In genomic region chr1:206872139-206872538, GRCh38 we compare ENCODE assay signal across 17 cellular contexts. TPM values are rescaled to one million over a fixed set of nuclear protein-coding genes. Genes with fewer than 3 reads are reported as not detected.
"Had no signal": no experiment of that assay in that cellular context is flagged by ENCODE, and none has a peak within 500 bp of the region (broad histone marks: within the 10 kb centered on the region; RNA-seq: fewer than 3 reads in every experiment).

No MANE protein-coding gene starts in this region.

- FAIRE-seq: colon had no signal

- H3K4me3 ChIP-seq: adrenal gland, spleen had no signal

- H3K9me3 ChIP-seq: adrenal gland had no signal

- H3K27ac ChIP-seq: adrenal gland, parathyroid adenoma, spleen had no signal

- H3K4me1 ChIP-seq: adrenal gland, parathyroid adenoma, spleen had no signal

- H3K36me3 ChIP-seq: adrenal gland, spleen had no signal

- ATAC-seq: activated CD4-positive, alpha-beta T cell treated with anti-CD3 and anti-CD28 coated beads for 36 hours; activated CD8-positive, alpha-beta T cell treated with anti-CD3 and anti-CD28 coated beads for 36 hours; activated T-cell treated with anti-CD3 and anti-CD28 coated beads, Interleukin-2, amount 50 U/mL, for 4 hours; left colon; naive thymus-derived CD8-positive, alpha-beta T cell; stimulated activated naive CD8-positive, alpha-beta T cell treated with anti-CD3 and anti-CD28 coated beads, Interleukin-15, amount 100 ng/mL, for 72 hours; T-helper 17 cell had no signal

- DNase-seq: activated CD4-positive, alpha-beta T cell treated with anti-CD3 and anti-CD28 coated beads for 36 hours; activated CD8-positive, alpha-beta T cell treated with anti-CD3 and anti-CD28 coated beads for 36 hours; activated effector memory CD4-positive, alpha-beta T cell treated with anti-CD3 and anti-CD28 coated beads, Interleukin-2, amount 50 U/mL, for 16 hours; activated T-cell treated with anti-CD3 and anti-CD28 coated beads, Interleukin-2, amount 50 U/mL, for 4 hours; adrenal gland; caudate nucleus; left colon; naive thymus-derived CD8-positive, alpha-beta T cell; spleen; stimulated activated naive CD8-positive, alpha-beta T cell treated with anti-CD3 and anti-CD28 coated beads, Interleukin-15, amount 100 ng/mL, for 72 hours; T-helper 17 cell had no signal

- H3K27me3 ChIP-seq: adrenal gland, spleen had no signal

RNA-seq across cellular contexts. Expression of gene IL20, which starts 6.7 kb away (rescaled TPM):
- total RNA-seq: activated CD4-positive, alpha-beta T cell treated with anti-CD3 and anti-CD28 coated beads for 36 hours; activated CD8-positive, alpha-beta T cell treated with anti-CD3 and anti-CD28 coated beads for 36 hours; activated T-cell treated with anti-CD3 and anti-CD28 coated beads, Interleukin-2, amount 50 U/mL, for 4 hours; left colon; lung microvascular endothelial cell; mononuclear cell; naive thymus-derived CD8-positive, alpha-beta T cell; spleen; T-helper 17 cell; temporal lobe had no signal
- polyA plus RNA-seq: naive thymus-derived CD8-positive, alpha-beta T cell; spleen had no signal

RNA-seq across cellular contexts. Expression of gene IL24, which starts 25.1 kb away (rescaled TPM):
- total RNA-seq: adrenal gland; left colon; lung microvascular endothelial cell; naive thymus-derived CD8-positive, alpha-beta T cell; T-helper 17 cell; temporal lobe had no signal
- polyA plus RNA-seq: adrenal gland, esophagus had no signal

RNA-seq across cellular contexts. Expression of gene FCMR, which starts 49.6 kb away (rescaled TPM):
- total RNA-seq: lung microvascular endothelial cell had no signal
